In genomic region chr5:45038366-45038987, GRCh38 we compare ENCODE assay signal across 9 cellular contexts.
DNase-seq lines count a peak whose midpoint lies in the region; ATAC-seq, FAIRE-seq and TF ChIP-seq lines count a peak whose summit lies in the region.
"Had no signal": no experiment of that assay in that cellular context is flagged by ENCODE, and none has a peak within 500 bp of the region (broad histone marks: within the 10 kb centered on the region; RNA-seq: fewer than 3 reads in every experiment).

No MANE protein-coding gene starts in this region.

- H3K27me3 ChIP-seq in lower lobe of right lung (ENCODE audit: low read depth), result no peaks in the 10 kb centered on the region

- H3K4me2 ChIP-seq in A549, result no peak overlapping the region

- no peak for FAIRE-seq in A549 (lab: Jason Lieb, UNC)
- FAIRE-seq: colon had no signal

- peaks cover 14% of the 10 kb centered on the region for H3K4me1 Mint-ChIP-seq in brain
- H3K4me1 Mint-ChIP-seq in T-helper 17 cell, result no peaks in the 10 kb centered on the region

- H3K4me3 Mint-ChIP-seq in brain (no peak overlapping the region), T-helper 17 cell (no peak overlapping the region)

- peak in 1 of 2 experiments; percentile 34; a peak in 1 of 6 replicates for ATAC-seq in A549
- peak; percentile 73 for ATAC-seq in GM18517 (IDR thresholded peaks at IDR 0.05; ENCODE audit: unreplicated experiment)
- ATAC-seq in HG03025 (IDR thresholded peaks at IDR 0.05; ENCODE audit: low FRiP score, unreplicated experiment), result peak; percentile 59
- peak in 1 of 2 donors; percentile 42 for ATAC-seq in lower lobe of right lung
- no peak for ATAC-seq in T-helper 17 cell

- DNase-seq in A549 (ENCODE audit: low read depth in 1 of 2, low spot score in 1 of 2) (peak; percentile 3 to 31), NCI-H2196 treated with DMSO at 0.1 percent for 48 hours (lab: John Stamatoyannopoulos, UW; ENCODE audit: unreplicated experiment) (peak; percentile 8), lower lobe of right lung (no peak), T-helper 17 cell (no peak), hepatic stellate cell (ENCODE audit: low spot score) (no peak)

- no peak overlapping the region for H3K27ac ChIP-seq in A549
- H3K27ac ChIP-seq in lower lobe of right lung, result no peak overlapping the region

- H3K4me3 ChIP-seq in A549 (no peak overlapping the region), lower lobe of right lung (no peak overlapping the region)

- TF ChIP-seq POLR2A in A549 (IDR thresholded peaks at IDR 0.05; ENCODE audit: low read length), result no peak

- no peaks in the 10 kb centered on the region for H3K9me3 Mint-ChIP-seq in brain

- WGBS in A549 (ENCODE audit: missing lambda C conversion rate), result 4% methylated on average over 3 of the region's 3 CpGs

- intact Hi-C loops in lower lobe of right lung (cut with DNase I), result no loop called here

- peak; percentile 42 to 47; a peak in 3 of 5 replicates for TF ChIP-seq RAD21 in A549 (conservative IDR thresholded peaks at IDR 0.05 in 1 of 2, IDR thresholded peaks at IDR 0.05 in 1 of 2)

- CTCF ChIA-PET in A549 (lab: Yijun Ruan, JAX), result interaction anchor here (0.6 to 1.9 kb wide), 12 partner anchors 11 to 1080 kb away, joined by 3 to 6 read pairs (median 3); no protein-coding TSS in a partner anchor

- no peak overlapping the region for H3K27ac Mint-ChIP-seq in brain
- H3K27ac Mint-ChIP-seq in T-helper 17 cell, result no peak overlapping the region

- no peaks in the 10 kb centered on the region for H3K4me1 ChIP-seq in A549
- no peaks in the 10 kb centered on the region for H3K4me1 ChIP-seq in lower lobe of right lung

- H3K9me3 ChIP-seq in A549, result no peaks in the 10 kb centered on the region; the same call in 2 of the 3 replicates
- H3K9me3 ChIP-seq in lower lobe of right lung, result no peaks in the 10 kb centered on the region
- H3K9me3 ChIP-seq in T-helper 17 cell (ENCODE audit: control insufficient read depth, low read length, poor library complexity, severe bottlenecking), result no peaks in the 10 kb centered on the region

- H3K27me3 Mint-ChIP-seq in brain (peaks cover 3% of the 10 kb centered on the region), T-helper 17 cell (no peaks in the 10 kb centered on the region)

- no peaks in the 10 kb centered on the region for H3K36me3 ChIP-seq in lower lobe of right lung

- TF ChIP-seq CTCF in A549 (IDR thresholded peaks at IDR 0.05), result peak; percentile 48
- peak; percentile 80 to 87 for TF ChIP-seq CTCF in brain (conservative IDR thresholded peaks at IDR 0.05)
- peak; percentile 55 for TF ChIP-seq CTCF in lower lobe of right lung (IDR thresholded peaks at IDR 0.05)

- POLR2A ChIA-PET in A549 (lab: Yijun Ruan, JAX), result no interaction called here

- H3K36me3 Mint-ChIP-seq in brain (no peaks in the 10 kb centered on the region), T-helper 17 cell (ENCODE audit: low read depth) (no peaks in the 10 kb centered on the region)

- no peak for TF ChIP-seq EP300 in A549 (IDR thresholded peaks at IDR 0.05)

TF ChIP-seq in A549, 52 proteins besides CTCF, POLR2A, EP300 and RAD21:
- TF ChIP-seq ZNF302 (CRISPR knock-in tag; IDR thresholded peaks at IDR 0.05) (no peak), SMC3 (IDR thresholded peaks at IDR 0.05) (peak; percentile 32; the same call in 1 of the 3 replicates)
TF ChIP-seq in A549: peak in this region for 1.

Comparison
In these comparisons a context has a peak if more than half of its experiments do, and no peak if none do; other contexts are left out.
1. DNase-seq: peak in A549 (2 of 2) and NCI-H2196 treated with DMSO at 0.1 percent for 48 hours (single experiment); none in lower lobe of right lung (single experiment), T-helper 17 cell (0 of 3) and hepatic stellate cell (single experiment).
2. Peak in every context shown above with its lines, with median percentiles within 50 percentile points of each other: CTCF ChIP-seq.